8 cellular contexts compared by ENCODE assay signal in the genomic region with DNA sequence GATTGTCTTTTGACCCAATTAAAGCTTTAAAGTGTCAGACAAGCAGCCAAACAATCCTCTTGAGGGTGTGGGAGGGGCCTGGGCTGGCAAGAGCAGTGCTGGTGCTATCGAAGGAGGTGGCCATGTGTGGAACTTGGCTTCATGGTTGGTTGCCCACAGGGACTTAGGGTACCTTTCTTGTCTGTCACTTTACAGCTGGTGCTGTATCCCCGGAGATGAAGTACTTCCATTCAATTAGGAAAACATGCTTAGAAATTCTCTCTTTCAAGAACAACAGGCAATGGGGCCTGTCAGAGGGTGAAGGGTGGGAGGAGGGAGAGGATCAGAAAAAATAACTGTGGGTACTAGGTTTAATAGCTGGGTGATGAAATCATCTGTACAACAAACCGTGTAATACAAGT.
DNase-seq lines count a peak whose midpoint lies in the region; ATAC-seq and TF ChIP-seq lines count a peak whose summit lies in the region.

No MANE protein-coding gene starts in this region.

- no peak overlapping the region for H3K27ac Mint-ChIP-seq in stimulated activated naive B cell treated with anti-CD40 and anti-IgM and Interleukin-4, amounts not matched to agents 10 μg/mL and 1 μg/mL and 100 μg/mL, for 72 hours

- peaks cover 2 to 8% of the 10 kb centered on the region in 2 donors for H3K36me3 Mint-ChIP-seq in stimulated activated naive B cell treated with anti-CD40 and anti-IgM and Interleukin-4, amounts not matched to agents 10 μg/mL and 1 μg/mL and 100 μg/mL, for 72 hours

- peak; percentile 89 for DNase-seq in NCI-H2171 treated with DMSO at 0.1 percent for 48 hours (lab: John Stamatoyannopoulos, UW)
- peak; percentile 33 for DNase-seq in epithelial cell of proximal tubule (ENCODE audit: low read depth)
- DNase-seq in stimulated activated naive B cell treated with anti-CD40 and anti-IgM and Interleukin-4, amounts not matched to agents 10 μg/mL and 1 μg/mL and 100 μg/mL, for 72 hours, result peak; percentile 21
- DNase-seq in AML-193 (lab: John Stamatoyannopoulos, UW), result no peak
- DNase-seq in cerebellum (ENCODE audit: low spot score), result no peak
- no peak for DNase-seq in stimulated activated CD4-positive, alpha-beta T cell treated with anti-CD3 and anti-CD28 coated beads, Interleukin-4, amount 100 ng/mL, for 4 hours

- no peaks in the 10 kb centered on the region for H3K9me3 Mint-ChIP-seq in stimulated activated naive B cell treated with anti-CD40 and anti-IgM and Interleukin-4, amounts not matched to agents 10 μg/mL and 1 μg/mL and 100 μg/mL, for 72 hours

- no peak for TF ChIP-seq CTCF in epithelial cell of proximal tubule (conservative IDR thresholded peaks at IDR 0.05; ENCODE audit: low read depth, low read length)

- peaks cover 17 to 25% of the 10 kb centered on the region in 2 donors for H3K4me1 Mint-ChIP-seq in stimulated activated naive B cell treated with anti-CD40 and anti-IgM and Interleukin-4, amounts not matched to agents 10 μg/mL and 1 μg/mL and 100 μg/mL, for 72 hours

- H3K4me3 ChIP-seq in epithelial cell of proximal tubule (ENCODE audit: low read depth, low read length), result no peak overlapping the region

- peak overlapping the region; percentile 56 to 63 for H3K4me3 Mint-ChIP-seq in stimulated activated naive B cell treated with anti-CD40 and anti-IgM and Interleukin-4, amounts not matched to agents 10 μg/mL and 1 μg/mL and 100 μg/mL, for 72 hours

- no peaks in the 10 kb centered on the region for H3K27me3 Mint-ChIP-seq in stimulated activated naive B cell treated with anti-CD40 and anti-IgM and Interleukin-4, amounts not matched to agents 10 μg/mL and 1 μg/mL and 100 μg/mL, for 72 hours

- ATAC-seq in GM18867 (IDR thresholded peaks at IDR 0.05; ENCODE audit: unreplicated experiment) (peak; percentile 68), HG02588 (IDR thresholded peaks at IDR 0.05; ENCODE audit: unreplicated experiment) (peak; percentile 54)
- ATAC-seq in stimulated activated naive B cell treated with anti-CD40 and anti-IgM and Interleukin-4, amounts not matched to agents 10 μg/mL and 1 μg/mL and 100 μg/mL, for 72 hours (replicated peaks), result peak; percentile 65

Comparison
In these comparisons a context has a peak if more than half of its experiments do, and no peak if none do; other contexts are left out.
1. DNase-seq: peak in NCI-H2171 treated with DMSO at 0.1 percent for 48 hours (single experiment), epithelial cell of proximal tubule (single experiment) and stimulated activated naive B cell treated with anti-CD40 and anti-IgM and Interleukin-4, amounts not matched to agents 10 μg/mL and 1 μg/mL and 100 μg/mL, for 72 hours (single experiment); none in AML-193 (0 of 2), cerebellum (single experiment) and stimulated activated CD4-positive, alpha-beta T cell treated with anti-CD3 and anti-CD28 coated beads, Interleukin-4, amount 100 ng/mL, for 4 hours (0 of 2).
2. Peak in every context shown above with its lines, with median percentiles within 50 percentile points of each other: ATAC-seq.